10 cellular contexts compared by ENCODE assay signal in the genomic region with DNA sequence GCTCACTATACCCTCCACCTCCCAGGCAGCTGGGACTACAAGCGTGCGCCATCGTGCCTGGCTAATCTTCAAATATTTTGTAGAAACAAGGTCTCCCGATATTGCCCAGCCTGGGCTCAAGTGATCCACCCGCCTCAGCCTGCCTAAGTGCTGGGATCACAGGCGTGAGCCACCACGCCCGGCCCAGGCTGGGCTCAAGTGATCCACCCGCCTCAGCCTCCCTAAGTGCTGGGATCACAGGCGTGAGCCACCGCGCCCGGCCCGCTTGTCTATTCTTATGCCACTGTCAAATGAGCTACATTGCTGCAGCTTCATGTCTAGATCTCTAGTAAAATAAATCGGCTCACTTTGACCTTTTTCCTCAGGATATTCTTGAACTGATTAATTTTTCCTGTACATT.
A peak's percentile ranks its signal among the peaks of the same experiment; 100 is the strongest.
DNase-seq lines count a peak whose midpoint lies in the region; ATAC-seq, FAIRE-seq and TF ChIP-seq lines count a peak whose summit lies in the region.
"Had no signal": no experiment of that assay in that cellular context is flagged by ENCODE, and none has a peak within 500 bp of the region (broad histone marks: within the 10 kb centered on the region; RNA-seq: fewer than 3 reads in every experiment).

No MANE protein-coding gene starts in this region.

- H3K36me3 ChIP-seq in right lobe of liver (no peaks in the 10 kb centered on the region), HepG2 (replicated peaks in 1 of 2; ENCODE audit: control insufficient read depth in 1 of 2, insufficient read depth in 2 of 2, low read length in 2 of 2) (no peaks in the 10 kb centered on the region), lower lobe of right lung (no peaks in the 10 kb centered on the region), aorta (ENCODE audit: control insufficient read depth in 1 of 2, insufficient read depth in 2 of 2, low read length in 1 of 2) (no peaks in the 10 kb centered on the region)

- H3K27me3 ChIP-seq in right lobe of liver: no peaks in the 10 kb centered on the region
- H3K27me3 ChIP-seq in HepG2 (ENCODE audit: control insufficient read depth in 1 of 2, insufficient read depth in 2 of 2, low read length in 2 of 2): peaks cover 20 to 88% of the 10 kb centered on the region in 2 experiments
- peaks cover 27% of the 10 kb centered on the region for H3K27me3 ChIP-seq in lower lobe of right lung (ENCODE audit: low read depth)
- H3K27me3 ChIP-seq in aorta (ENCODE audit: control insufficient read depth in 1 of 2, insufficient read depth in 2 of 2, low read length in 1 of 2): no peaks in the 10 kb centered on the region

- TF ChIP-seq POLR2A in right lobe of liver (IDR thresholded peaks at IDR 0.05): no peak
- no peak for TF ChIP-seq POLR2A in HepG2 (IDR thresholded peaks at IDR 0.05; ENCODE audit: insufficient read depth in 1 of 2, low read depth in 2 of 2, low read length in 2 of 2)

- H3K4me1 ChIP-seq in right lobe of liver (no peaks in the 10 kb centered on the region), HepG2 (ENCODE audit: insufficient read depth, low read length) (0 out of 2 replicates have a peak, but pooled peaks cover 5% of the 10 kb centered on the region), lower lobe of right lung (no peaks in the 10 kb centered on the region), aorta (ENCODE audit: control insufficient read depth in 1 of 2, insufficient read depth in 2 of 2, low read length in 2 of 2) (no peaks in the 10 kb centered on the region)

- H3K4me3 ChIP-seq in right lobe of liver: no peak overlapping the region
- no peak overlapping the region for H3K4me3 ChIP-seq in HepG2 (replicated peaks in 1 of 3; ENCODE audit: insufficient read depth in 1 of 3, low read depth in 2 of 3, low read length in 3 of 3)
- no peak overlapping the region for H3K4me3 ChIP-seq in lower lobe of right lung
- H3K4me3 ChIP-seq in aorta (ENCODE audit: low read length in 2 of 2): no peak overlapping the region

- 82% methylated on average over 9 of the region's 15 CpGs for WGBS in right lobe of liver (ENCODE audit: insufficient coverage, low coverage, low lambda C conversion rate, missing lambda C conversion rate)
- WGBS in HepG2 (ENCODE audit: low lambda C conversion rate): 47% methylated on average over 15 of the region's 15 CpGs
- WGBS in aorta, 2 donors: 93 to 97% methylated on average over 15 of the region's 15 CpGs

- no peaks in the 10 kb centered on the region for H4K20me1 ChIP-seq in HepG2 (ENCODE audit: insufficient read depth, low read length)

- CTCF ChIA-PET in HepG2 (lab: Yijun Ruan, JAX; ENCODE audit: low intra/inter-chr PET ratio, low total read pairs) (no interaction called here), RWPE1 (lab: Yijun Ruan, JAX) (no interaction called here)

- TF ChIP-seq RAD21 in HepG2 (CRISPR knock-in tag; IDR thresholded peaks at IDR 0.05): no peak

- no peaks in the 10 kb centered on the region for H3K9me3 ChIP-seq in right lobe of liver
- H3K9me3 ChIP-seq in HepG2 (ENCODE audit: low read length): no peaks in the 10 kb centered on the region
- H3K9me3 ChIP-seq in lower lobe of right lung: no peaks in the 10 kb centered on the region
- H3K9me3 ChIP-seq in aorta (ENCODE audit: control insufficient read depth, low read length): no peaks in the 10 kb centered on the region

- no peak overlapping the region for H3K27ac ChIP-seq in right lobe of liver
- no peak overlapping the region for H3K27ac ChIP-seq in HepG2 (ENCODE audit: extremely low read length, insufficient read depth, low read length)
- H3K27ac ChIP-seq in RWPE1: peak overlapping the region; percentile 92
- no peak overlapping the region for H3K27ac ChIP-seq in lower lobe of right lung
- no peak overlapping the region for H3K27ac ChIP-seq in aorta (ENCODE audit: low read depth in 1 of 2, low read length in 2 of 2)

- DNase-seq in right lobe of liver (peak in 2 of 3 donors; percentile 2 to 16), HepG2 (ENCODE audit: low spot score) (no peak), RWPE1 (ENCODE audit: low spot score) (no peak), lower lobe of right lung (peak; percentile 26), aorta (peak; percentile 31 to 60), cerebellar nuclear complex (lab: John Stamatoyannopoulos, UW) (no peak)
- DNase-seq: CD8-positive, alpha-beta memory T cell; NCI-H187 treated with DMSO at 0.1 percent for 48 hours; NCI-H510A had no signal

- no peak overlapping the region for H2AFZ ChIP-seq in HepG2 (ENCODE audit: low read length)

- no TSS peak for BruUV-seq in HepG2 (replicated peaks; lab: Mats Ljungman, UMichigan)

- intact Hi-C loops in right lobe of liver (cut with DNase I): no loop called here
- intact Hi-C loops in HepG2 (cut with micrococcal nuclease; ENCODE audit: unreplicated experiment): no loop called here
- intact Hi-C loops in lower lobe of right lung (cut with DNase I): no loop called here
- intact Hi-C loops in aorta (cut with DNase I): no loop called here

- H3K9ac ChIP-seq in HepG2 (ENCODE audit: insufficient read depth, low read depth, low read length): no peak overlapping the region

- no peak for ATAC-seq in right lobe of liver
- no peak for ATAC-seq in HepG2
- ATAC-seq in lower lobe of right lung: no peak
- ATAC-seq in aorta (ENCODE audit: low FRiP score): no peak
- ATAC-seq in HG03135 (IDR thresholded peaks at IDR 0.05; ENCODE audit: unreplicated experiment): no peak

- no peak overlapping the region for H3K4me2 ChIP-seq in HepG2 (ENCODE audit: low read depth, low read length)

- POLR2A ChIA-PET in HepG2 (lab: Yijun Ruan, JAX): no interaction called here
- POLR2A ChIA-PET in RWPE1 (lab: Yijun Ruan, JAX; ENCODE audit: low non-redundant PET): no interaction called here

- no peaks in the 10 kb centered on the region for H3K79me2 ChIP-seq in HepG2 (ENCODE audit: insufficient read depth, low read length)

- in situ Hi-C loops in HepG2 (cut with HindIII; ENCODE audit: extremely low pct_ligation_motif_present, low pct_unique_long_range_greater_than_20kb): no loop called here

- FAIRE-seq in HepG2 (lab: Jason Lieb, UNC): no peak

- TF ChIP-seq CTCF in right lobe of liver (IDR thresholded peaks at IDR 0.05) (no peak), HepG2 (CRISPR knock-in tag; IDR thresholded peaks at IDR 0.05) (no peak), RWPE1 (conservative IDR thresholded peaks at IDR 0.05; ENCODE audit: low read depth) (no peak), lower lobe of right lung (IDR thresholded peaks at IDR 0.05) (no peak)

- no peak for TF ChIP-seq EP300 in HepG2 (IDR thresholded peaks at IDR 0.05; ENCODE audit: low read depth in 2 of 2, low read length in 2 of 2)
- TF ChIP-seq EP300 in HepG2 (CRISPR knock-in tag; IDR thresholded peaks at IDR 0.05; ENCODE audit: borderline replicate concordance): no peak

TF ChIP-seq in HepG2, 621 proteins besides CTCF, POLR2A, EP300 and RAD21 (continues in another document):
- TF ChIP-seq SMAD1 (CRISPR knock-in tag; IDR thresholded peaks at IDR 0.05; ENCODE audit: borderline replicate concordance, low read depth) (no peak), ZMYM4 (CRISPR knock-in tag; IDR thresholded peaks at IDR 0.05) (no peak), WIZ (CRISPR knock-in tag; IDR thresholded peaks at IDR 0.05) (no peak), MXI1 (IDR thresholded peaks at IDR 0.05; ENCODE audit: borderline replicate concordance, low read depth, low read length) (no peak)
- TF ChIP-seq, protein P1, sequence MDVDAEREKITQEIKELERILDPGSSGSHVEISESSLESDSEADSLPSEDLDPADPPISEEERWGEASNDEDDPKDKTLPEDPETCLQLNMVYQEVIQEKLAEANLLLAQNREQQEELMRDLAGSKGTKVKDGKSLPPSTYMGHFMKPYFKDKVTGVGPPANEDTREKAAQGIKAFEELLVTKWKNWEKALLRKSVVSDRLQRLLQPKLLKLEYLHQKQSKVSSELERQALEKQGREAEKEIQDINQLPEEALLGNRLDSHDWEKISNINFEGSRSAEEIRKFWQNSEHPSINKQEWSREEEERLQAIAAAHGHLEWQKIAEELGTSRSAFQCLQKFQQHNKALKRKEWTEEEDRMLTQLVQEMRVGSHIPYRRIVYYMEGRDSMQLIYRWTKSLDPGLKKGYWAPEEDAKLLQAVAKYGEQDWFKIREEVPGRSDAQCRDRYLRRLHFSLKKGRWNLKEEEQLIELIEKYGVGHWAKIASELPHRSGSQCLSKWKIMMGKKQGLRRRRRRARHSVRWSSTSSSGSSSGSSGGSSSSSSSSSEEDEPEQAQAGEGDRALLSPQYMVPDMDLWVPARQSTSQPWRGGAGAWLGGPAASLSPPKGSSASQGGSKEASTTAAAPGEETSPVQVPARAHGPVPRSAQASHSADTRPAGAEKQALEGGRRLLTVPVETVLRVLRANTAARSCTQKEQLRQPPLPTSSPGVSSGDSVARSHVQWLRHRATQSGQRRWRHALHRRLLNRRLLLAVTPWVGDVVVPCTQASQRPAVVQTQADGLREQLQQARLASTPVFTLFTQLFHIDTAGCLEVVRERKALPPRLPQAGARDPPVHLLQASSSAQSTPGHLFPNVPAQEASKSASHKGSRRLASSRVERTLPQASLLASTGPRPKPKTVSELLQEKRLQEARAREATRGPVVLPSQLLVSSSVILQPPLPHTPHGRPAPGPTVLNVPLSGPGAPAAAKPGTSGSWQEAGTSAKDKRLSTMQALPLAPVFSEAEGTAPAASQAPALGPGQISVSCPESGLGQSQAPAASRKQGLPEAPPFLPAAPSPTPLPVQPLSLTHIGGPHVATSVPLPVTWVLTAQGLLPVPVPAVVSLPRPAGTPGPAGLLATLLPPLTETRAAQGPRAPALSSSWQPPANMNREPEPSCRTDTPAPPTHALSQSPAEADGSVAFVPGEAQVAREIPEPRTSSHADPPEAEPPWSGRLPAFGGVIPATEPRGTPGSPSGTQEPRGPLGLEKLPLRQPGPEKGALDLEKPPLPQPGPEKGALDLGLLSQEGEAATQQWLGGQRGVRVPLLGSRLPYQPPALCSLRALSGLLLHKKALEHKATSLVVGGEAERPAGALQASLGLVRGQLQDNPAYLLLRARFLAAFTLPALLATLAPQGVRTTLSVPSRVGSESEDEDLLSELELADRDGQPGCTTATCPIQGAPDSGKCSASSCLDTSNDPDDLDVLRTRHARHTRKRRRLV (CRISPR knock-in tag; IDR thresholded peaks at IDR 0.05): no peak
- TF ChIP-seq, protein P2, sequence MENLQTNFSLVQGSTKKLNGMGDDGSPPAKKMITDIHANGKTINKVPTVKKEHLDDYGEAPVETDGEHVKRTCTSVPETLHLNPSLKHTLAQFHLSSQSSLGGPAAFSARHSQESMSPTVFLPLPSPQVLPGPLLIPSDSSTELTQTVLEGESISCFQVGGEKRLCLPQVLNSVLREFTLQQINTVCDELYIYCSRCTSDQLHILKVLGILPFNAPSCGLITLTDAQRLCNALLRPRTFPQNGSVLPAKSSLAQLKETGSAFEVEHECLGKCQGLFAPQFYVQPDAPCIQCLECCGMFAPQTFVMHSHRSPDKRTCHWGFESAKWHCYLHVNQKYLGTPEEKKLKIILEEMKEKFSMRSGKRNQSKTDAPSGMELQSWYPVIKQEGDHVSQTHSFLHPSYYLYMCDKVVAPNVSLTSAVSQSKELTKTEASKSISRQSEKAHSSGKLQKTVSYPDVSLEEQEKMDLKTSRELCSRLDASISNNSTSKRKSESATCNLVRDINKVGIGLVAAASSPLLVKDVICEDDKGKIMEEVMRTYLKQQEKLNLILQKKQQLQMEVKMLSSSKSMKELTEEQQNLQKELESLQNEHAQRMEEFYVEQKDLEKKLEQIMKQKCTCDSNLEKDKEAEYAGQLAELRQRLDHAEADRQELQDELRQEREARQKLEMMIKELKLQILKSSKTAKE (CRISPR knock-in tag; IDR thresholded peaks at IDR 0.05; ENCODE audit: borderline replicate concordance): no peak

Comparison
In these comparisons a context has a peak if more than half of its experiments do, and no peak if none do; other contexts are left out.
1. DNase-seq: peak in right lobe of liver (2 of 3), lower lobe of right lung (single experiment) and aorta (2 of 2); none in HepG2 (single experiment), RWPE1 (single experiment) and cerebellar nuclear complex (0 of 2).